ENCODE assay signal across 3 cellular contexts in the genomic region with DNA sequence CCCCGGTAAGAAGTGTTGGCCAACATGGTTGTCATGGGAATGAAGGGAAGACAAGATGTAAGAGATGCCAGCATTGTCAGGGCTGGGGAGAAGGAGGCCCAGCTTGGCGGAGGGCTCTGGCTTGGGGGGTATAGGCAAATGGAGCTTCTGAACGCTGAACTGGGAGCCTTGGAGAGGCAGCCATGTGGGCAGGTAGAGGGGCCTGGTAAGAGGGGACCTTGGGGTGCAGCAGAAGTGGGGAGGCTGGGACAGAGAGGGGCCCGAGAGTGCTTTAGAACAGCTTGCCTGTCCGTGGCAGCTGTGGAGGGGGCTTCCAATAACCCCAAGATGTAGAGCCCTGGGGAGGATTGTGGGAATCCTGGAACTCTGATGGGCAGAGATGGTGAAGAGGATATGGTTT.
TF ChIP-seq lines count a peak whose summit lies in the region.

No MANE protein-coding gene starts in this region.

TF ChIP-seq in SK-N-SH, 30 proteins besides CTCF, POLR2A, EP300 and RAD21 (continued from another document):
- no peak for TF ChIP-seq NRF1 (IDR thresholded peaks at IDR 0.05; ENCODE audit: low read depth, low read length)
- TF ChIP-seq FOXJ3 (CRISPR knock-in tag; IDR thresholded peaks at IDR 0.05), result no peak
- no peak for TF ChIP-seq USF2 (IDR thresholded peaks at IDR 0.05; ENCODE audit: borderline replicate concordance, low read depth, low read length)
- no peak for TF ChIP-seq CHD2 (IDR thresholded peaks at IDR 0.05; ENCODE audit: low read length, partially characterized antibody)
- no peak for TF ChIP-seq GATA2 (CRISPR knock-in tag; IDR thresholded peaks at IDR 0.05)

TF ChIP-seq in SK-N-SH treated with all-trans-retinoic acid at 6 μM for 48 hours, 23 proteins besides CTCF, POLR2A, EP300 and RAD21 (continued from another document):
- no peak for TF ChIP-seq ZFP3 (CRISPR knock-in tag; IDR thresholded peaks at IDR 0.05)
- TF ChIP-seq RARB (CRISPR knock-in tag; IDR thresholded peaks at IDR 0.05), result no peak
- TF ChIP-seq BACH2 (CRISPR knock-in tag; IDR thresholded peaks at IDR 0.05; ENCODE audit: borderline replicate concordance), result no peak
- no peak for TF ChIP-seq CSDC2 (CRISPR knock-in tag; IDR thresholded peaks at IDR 0.05)
- no peak for TF ChIP-seq ZNF8 (CRISPR knock-in tag; IDR thresholded peaks at IDR 0.05)
- no peak for TF ChIP-seq TSHZ2 (CRISPR knock-in tag; IDR thresholded peaks at IDR 0.05)
- TF ChIP-seq ESRRG (CRISPR knock-in tag; IDR thresholded peaks at IDR 0.05), result no peak
- TF ChIP-seq ZNF565 (CRISPR knock-in tag; conservative IDR thresholded peaks at IDR 0.05; ENCODE audit: low read depth), result no peak
- no peak for TF ChIP-seq PATZ1 (CRISPR knock-in tag; IDR thresholded peaks at IDR 0.05; ENCODE audit: borderline replicate concordance)
- no peak for TF ChIP-seq TCF4 (CRISPR knock-in tag; IDR thresholded peaks at IDR 0.05; ENCODE audit: borderline replicate concordance)
- TF ChIP-seq ZNF70 (CRISPR knock-in tag; IDR thresholded peaks at IDR 0.05), result no peak
- no peak for TF ChIP-seq CSRNP3 (CRISPR knock-in tag; IDR thresholded peaks at IDR 0.05)
TF ChIP-seq in SK-N-SH treated with all-trans-retinoic acid at 6 μM for 48 hours: peak in this region for 0.

TF ChIP-seq in liver, 16 proteins besides CTCF, POLR2A, EP300 and RAD21 (continued from another document):
- TF ChIP-seq REST (IDR thresholded peaks at IDR 0.05) (no peak), FOXA2 (IDR thresholded peaks at IDR 0.05) (no peak)
